5 cellular contexts compared by ENCODE assay signal in genomic region chr3:2133191-2133590, GRCh38. TPM values are rescaled to one million over a fixed set of nuclear protein-coding genes. Genes with fewer than 3 reads are reported as not detected.
"Had no signal": no experiment of that assay in that cellular context is flagged by ENCODE, and none has a peak within 500 bp of the region (broad histone marks: within the 10 kb centered on the region; RNA-seq: fewer than 3 reads in every experiment).

No MANE protein-coding gene starts in this region.

- H3K4me2 ChIP-seq: GM23338 had no signal

- DNase-seq: H9, HCEC 1CT, IMR-90 had no signal

- H2AFZ ChIP-seq: GM23338 had no signal

- H3K9me3 Mint-ChIP-seq: H9 had no signal

- H3K27ac Mint-ChIP-seq: GM23338, H9 had no signal

- H3K4me1 Mint-ChIP-seq: GM23338 had no signal

- H3K4me3 ChIP-seq: GM23338 had no signal

- ATAC-seq: GM23338 had no signal

- H3K4me3 Mint-ChIP-seq: GM23338, H9 had no signal

RNA-seq across cellular contexts. Expression of gene CNTN4, which starts 34.5 kb away (rescaled TPM):
- total RNA-seq: HT-29 had no signal
- polyA plus RNA-seq: IMR-90 had no signal
